In genomic region chr19:44163789-44164188, GRCh38 we compare ENCODE assay signal across 16 cellular contexts.
"Had no signal": no experiment of that assay in that cellular context is flagged by ENCODE, and none has a peak within 500 bp of the region (broad histone marks: within the 10 kb centered on the region; RNA-seq: fewer than 3 reads in every experiment).

No MANE protein-coding gene starts in this region.

- H3K4me3 ChIP-seq: hepatocyte had no signal

- H3K27me3 Mint-ChIP-seq: activated CD4-positive, alpha-beta T cell treated with anti-CD3 and anti-CD28 coated beads, Interleukin-2, amount 10 ng/mL, durations not matched to agents 7 days and 5 days; natural killer cell treated with Interleukin-12 subunit alpha and Interleukin-12 subunit beta and Interleukin-15 and Interleukin-18, amount 100 ng/mL, for 72 hours had no signal

- DNase-seq: activated CD4-positive, alpha-beta T cell treated with anti-CD3 and anti-CD28 coated beads, Interleukin-2, amount 10 ng/mL, durations not matched to agents 7 days and 5 days; activated CD8-positive, alpha-beta T cell treated with anti-CD3 and anti-CD28 coated beads, Interleukin-2, amount 10 ng/mL, durations not matched to agents 7 days and 5 days; activated effector memory CD4-positive, alpha-beta T cell treated with anti-CD3 and anti-CD28 coated beads, Interleukin-2, amount 50 U/mL, for 16 hours; activated T-cell treated with anti-CD3 and anti-CD28 coated beads, Interleukin-2, amount 50 U/mL, for 4 hours; adrenal gland; effector CD8-positive, alpha-beta T cell; esophagus squamous epithelium; left colon; lower lobe of right lung; spleen; stimulated activated naive CD4-positive, alpha-beta T cell; T1000; tibial artery had no signal

- ATAC-seq: activated CD4-positive, CD25-positive, alpha-beta regulatory T cell treated with anti-CD3 and anti-CD28 coated beads, Interleukin-2, amount 50 U/mL, for 24 hours had no signal

- H3K27me3 ChIP-seq: adrenal gland, esophagus squamous epithelium, hepatocyte, spleen, tibial artery had no signal
